Comparison of ENCODE assay signal across 26 cellular contexts in genomic region chr10:123870260-123870659, GRCh38. TPM values are rescaled to one million over a fixed set of nuclear protein-coding genes. Genes with fewer than 3 reads are reported as not detected.
DNase-seq lines count a peak whose midpoint lies in the region; ATAC-seq and TF ChIP-seq lines count a peak whose summit lies in the region.
"Had no signal": no experiment of that assay in that cellular context is flagged by ENCODE, and none has a peak within 500 bp of the region (broad histone marks: within the 10 kb centered on the region; RNA-seq: fewer than 3 reads in every experiment).

No MANE protein-coding gene starts in this region.

- no peak overlapping the region for H2BK20ac ChIP-seq in H9 (ENCODE audit: low read depth, low read length, poor library complexity, severe bottlenecking)

- H3K27me3 ChIP-seq in H9 (ENCODE audit: insufficient read depth, low read length): no peaks in the 10 kb centered on the region
- H3K27me3 ChIP-seq in sigmoid colon: no peaks in the 10 kb centered on the region

- no peak overlapping the region for H4K8ac ChIP-seq in H9 (replicated peaks; ENCODE audit: insufficient read length, low read depth, low read length)

- peak; percentile 14 for DNase-seq in H9
- peak; percentile 97 for DNase-seq in left kidney (ENCODE audit: low read depth, low spot score)
- no peak for DNase-seq in sigmoid colon
- no peak for DNase-seq in mucosa of gallbladder (ENCODE audit: low spot score)
- no peak for DNase-seq in T-helper 2 cell
- DNase-seq in GDM1 (lab: John Stamatoyannopoulos, UW): no peak
- DNase-seq: activated CD8-positive, alpha-beta T cell treated with anti-CD3 and anti-CD28 coated beads for 36 hours; activated naive CD4-positive, alpha-beta T cell treated with anti-CD3 and anti-CD28 coated beads, Interleukin-2, amount 10 ng/mL, durations not matched to agents 7 days and 5 days; activated T-cell treated with anti-CD3 and anti-CD28 coated beads, Interleukin-2, amount 50 U/mL, for 24 hours; CD4-positive, alpha-beta T cell; DMS153; effector memory CD4-positive, alpha-beta T cell; glutamatergic neuron; Karpas-422; left ventricle myocardium superior; mucosa of descending colon; NCI-H1092; NCI-H2081 treated with DMSO at 0.1 percent for 48 hours; SK-N-SH; substantia nigra; T1000 had no signal

- no peak overlapping the region for H2BK12ac ChIP-seq in H9 (ENCODE audit: insufficient read length, low read depth, low read length)

- H3K4ac ChIP-seq in H9 (ENCODE audit: low read depth, low read length): no peak overlapping the region

- no peaks in the 10 kb centered on the region for H4K20me1 ChIP-seq in H9 (ENCODE audit: control insufficient read depth, insufficient read depth, insufficient read length)

- H3K4me1 ChIP-seq in H9 (ENCODE audit: insufficient read depth, low read length) (0 out of 2 replicates have a peak, but pooled peaks cover 3% of the 10 kb centered on the region), sigmoid colon (peaks cover 0 to 64% (median 61%) of the 10 kb centered on the region in 4 donors)

- H3K18ac ChIP-seq in H9 (ENCODE audit: insufficient read length, low read depth, low read length): no peak overlapping the region

- H3K56ac ChIP-seq in H9 (ENCODE audit: insufficient read length, low read depth, low read length): no peak overlapping the region

- no peak for TF ChIP-seq POLR2A in sigmoid colon (IDR thresholded peaks at IDR 0.05)

- TF ChIP-seq EP300 in sigmoid colon (IDR thresholded peaks at IDR 0.05): no peak

- no peak overlapping the region for H3K9ac ChIP-seq in H9 (ENCODE audit: extremely low read depth, insufficient read length, low read length)
- H3K9ac ChIP-seq: SK-N-SH had no signal

- H3K14ac ChIP-seq in H9 (ENCODE audit: insufficient read depth, low read length): no peak overlapping the region

- H3K9me3 Mint-ChIP-seq in H9 (peaks cover 9 to 14% of the 10 kb centered on the region in 2 experiments; a peak in 4 of 5 replicates), brain (peaks cover 4 to 15% (median 14%) of the 10 kb centered on the region in 5 experiments)
- H3K9me3 Mint-ChIP-seq in activated T-helper 17 cell treated with anti-CD3 and anti-CD28 coated beads, Interleukin-2, amount 50 U/mL, for 72 hours: no peaks in the 10 kb centered on the region
- H3K9me3 Mint-ChIP-seq: activated CD8-positive, alpha-beta T cell treated with anti-CD3 and anti-CD28 coated beads for 36 hours; activated naive CD4-positive, alpha-beta T cell treated with anti-CD3 and anti-CD28 coated beads, Interleukin-2, amount 10 ng/mL, durations not matched to agents 7 days and 5 days; activated T-cell treated with anti-CD3 and anti-CD28 coated beads, Interleukin-2, amount 50 U/mL, for 24 hours; CD4-positive, alpha-beta T cell had no signal

- H3K23ac ChIP-seq in H9 (ENCODE audit: insufficient read length, low read depth, low read length): no peak overlapping the region

- peaks cover 2% of the 10 kb centered on the region for H3K27me3 Mint-ChIP-seq in H9 (ENCODE audit: low read depth)
- H3K27me3 Mint-ChIP-seq in brain: peaks cover 6% of the 10 kb centered on the region
- H3K27me3 Mint-ChIP-seq in activated T-helper 17 cell treated with anti-CD3 and anti-CD28 coated beads, Interleukin-2, amount 50 U/mL, for 72 hours: peaks cover 7% of the 10 kb centered on the region
- H3K27me3 Mint-ChIP-seq: activated naive CD4-positive, alpha-beta T cell treated with anti-CD3 and anti-CD28 coated beads, Interleukin-2, amount 10 ng/mL, durations not matched to agents 7 days and 5 days had no signal

- H2AK5ac ChIP-seq in H9 (ENCODE audit: insufficient read length, low read length): no peak overlapping the region

- no peak overlapping the region for H2AFZ ChIP-seq in H9 (ENCODE audit: low read length)

- no peaks in the 10 kb centered on the region for H3K79me1 ChIP-seq in H9 (ENCODE audit: insufficient read depth, low read depth, low read length, poor library complexity, severe bottlenecking)

- H3T11ph ChIP-seq in H9 (ENCODE audit: low read length): no peak overlapping the region

- H3K36me3 ChIP-seq in sigmoid colon: no peaks in the 10 kb centered on the region

- H3K4me1 Mint-ChIP-seq in H9 (peaks cover 28 to 37% of the 10 kb centered on the region in 2 experiments), brain (peaks cover 47% of the 10 kb centered on the region)
- H3K4me1 Mint-ChIP-seq in activated T-helper 17 cell treated with anti-CD3 and anti-CD28 coated beads, Interleukin-2, amount 50 U/mL, for 72 hours: no peaks in the 10 kb centered on the region
- H3K4me1 Mint-ChIP-seq: activated naive CD4-positive, alpha-beta T cell treated with anti-CD3 and anti-CD28 coated beads, Interleukin-2, amount 10 ng/mL, durations not matched to agents 7 days and 5 days had no signal

- intact Hi-C loops in sigmoid colon (cut with DNase I): no loop called here

- no peak overlapping the region for H3K4me3 ChIP-seq in sigmoid colon
- H3K4me3 ChIP-seq: mucosa of descending colon had no signal

- no peak overlapping the region for H3K4me3 Mint-ChIP-seq in H9
- peak overlapping the region in 1 of 5 experiments; percentile 65 for H3K4me3 Mint-ChIP-seq in brain
- no peak overlapping the region for H3K4me3 Mint-ChIP-seq in activated T-helper 17 cell treated with anti-CD3 and anti-CD28 coated beads, Interleukin-2, amount 50 U/mL, for 72 hours
- H3K4me3 Mint-ChIP-seq: activated CD8-positive, alpha-beta T cell treated with anti-CD3 and anti-CD28 coated beads for 36 hours; activated naive CD4-positive, alpha-beta T cell treated with anti-CD3 and anti-CD28 coated beads, Interleukin-2, amount 10 ng/mL, durations not matched to agents 7 days and 5 days; activated T-cell treated with anti-CD3 and anti-CD28 coated beads, Interleukin-2, amount 50 U/mL, for 24 hours; CD4-positive, alpha-beta T cell had no signal

- H3K79me2 ChIP-seq in H9 (ENCODE audit: insufficient read depth, low read length): no peaks in the 10 kb centered on the region

- H4K5ac ChIP-seq in H9 (ENCODE audit: insufficient read length, low read depth, low read length): no peak overlapping the region

- peaks cover 0 to 8% (median 5%) of the 10 kb centered on the region in 3 experiments; a peak in 5 of 7 replicates for H3K36me3 Mint-ChIP-seq in H9 (ENCODE audit: insufficient read depth in 1 of 3, low read depth in 3 of 3)
- H3K36me3 Mint-ChIP-seq in brain: no peaks in the 10 kb centered on the region
- no peaks in the 10 kb centered on the region for H3K36me3 Mint-ChIP-seq in activated T-helper 17 cell treated with anti-CD3 and anti-CD28 coated beads, Interleukin-2, amount 50 U/mL, for 72 hours (ENCODE audit: low read depth)
- H3K36me3 Mint-ChIP-seq: activated naive CD4-positive, alpha-beta T cell treated with anti-CD3 and anti-CD28 coated beads, Interleukin-2, amount 10 ng/mL, durations not matched to agents 7 days and 5 days had no signal

- H2BK120ac ChIP-seq in H9 (ENCODE audit: low read depth, low read length, poor library complexity, severe bottlenecking): no peak overlapping the region

- H3K9me3 ChIP-seq in H9 (ENCODE audit: control insufficient read depth, low read depth, low read length) (no peaks in the 10 kb centered on the region), sigmoid colon (peaks cover 0 to 3% (median 0%) of the 10 kb centered on the region in 4 donors)
- H3K9me3 ChIP-seq: SK-N-SH had no signal

- H3K23me2 ChIP-seq in H9 (ENCODE audit: insufficient read length, low read depth, low read length, poor library complexity, severe bottlenecking): no peaks in the 10 kb centered on the region

- H2BK15ac ChIP-seq in H9 (ENCODE audit: low read depth, low read length): no peak overlapping the region

- H3K27ac ChIP-seq in H9 (ENCODE audit: insufficient read length, low read depth, low read length) (no peak overlapping the region), sigmoid colon (peak overlapping the region; percentile 91 to 97 (median 97))
- H3K27ac ChIP-seq: RWPE1 had no signal

- no CpG with 5 or more reads among the region's 8 CpGs for WGBS in H9 (ENCODE audit: extremely low coverage, insufficient read length, low lambda C conversion rate)
- WGBS in sigmoid colon, 2 donors: 67 to 86% methylated on average over 8 of the region's 8 CpGs

- H3K27ac Mint-ChIP-seq in H9: no peak overlapping the region
- H3K27ac Mint-ChIP-seq in brain: peak overlapping the region in 4 of 5 experiments; percentile 44 to 91 (median 60)
- H3K27ac Mint-ChIP-seq in activated T-helper 17 cell treated with anti-CD3 and anti-CD28 coated beads, Interleukin-2, amount 50 U/mL, for 72 hours: no peak overlapping the region
- H3K27ac Mint-ChIP-seq: activated CD8-positive, alpha-beta T cell treated with anti-CD3 and anti-CD28 coated beads for 36 hours; activated naive CD4-positive, alpha-beta T cell treated with anti-CD3 and anti-CD28 coated beads, Interleukin-2, amount 10 ng/mL, durations not matched to agents 7 days and 5 days; activated T-cell treated with anti-CD3 and anti-CD28 coated beads, Interleukin-2, amount 50 U/mL, for 24 hours; CD4-positive, alpha-beta T cell had no signal

- TF ChIP-seq CTCF in H9 (conservative IDR thresholded peaks at IDR 0.05): no peak
- TF ChIP-seq CTCF in brain (conservative IDR thresholded peaks at IDR 0.05): no peak
- no peak for TF ChIP-seq CTCF in sigmoid colon (IDR thresholded peaks at IDR 0.05)

- H3K4me2 ChIP-seq in H9 (ENCODE audit: insufficient read depth, insufficient read length, low read length): no peak overlapping the region
- H3K4me2 ChIP-seq: SK-N-SH had no signal

- H2BK5ac ChIP-seq in H9 (ENCODE audit: insufficient read length, low read length): no peak overlapping the region

- ATAC-seq in activated T-helper 17 cell treated with anti-CD3 and anti-CD28 coated beads, Interleukin-2, amount 50 U/mL, for 72 hours (replicated peaks): no peak
- ATAC-seq: activated CD8-positive, alpha-beta T cell treated with anti-CD3 and anti-CD28 coated beads for 36 hours; left ventricle myocardium superior; mucosa of descending colon had no signal

- H4K91ac ChIP-seq in H9 (ENCODE audit: insufficient read length, low read depth, low read length): no peak overlapping the region

RNA-seq across cellular contexts. Expression of gene CPXM2, which starts 21.3 kb away (rescaled TPM):
- 1.7 and 1.9 TPM in 2 replicates for total RNA-seq in H9 (2021)
- polyA plus RNA-seq in brain (ENCODE audit: insufficient read depth, low read depth, low replicate concordance): 1.6 TPM
- 100 to 1,000 TPM in 2 of 4 donors, 10 to 100 TPM in 2; 48.5 to 153 (median 106) TPM for total RNA-seq in sigmoid colon
- 1 to 10 TPM in 2 of 3 donors, under 1 TPM in 1; 0.69 to 6.7 (median 1.2) TPM for polyA plus RNA-seq in sigmoid colon
- total RNA-seq in mucosa of gallbladder: 7.6 TPM
- not detected for total RNA-seq in activated T-helper 17 cell treated with anti-CD3 and anti-CD28 coated beads, Interleukin-2, amount 50 U/mL, for 72 hours
- total RNA-seq: activated CD8-positive, alpha-beta T cell treated with anti-CD3 and anti-CD28 coated beads for 36 hours; CD4-positive, alpha-beta T cell; chondrocyte had no signal
- polyA plus RNA-seq: AG04450, SK-N-SH had no signal

Comparison
In these comparisons a context has a peak if more than half of its experiments do, and no peak if none do; other contexts are left out.
1. DNase-seq: peak in H9 (single experiment) and left kidney (single experiment); none in sigmoid colon (single experiment), mucosa of gallbladder (single experiment), T-helper 2 cell (0 of 5) and GDM1 (single experiment).
2. H3K27ac Mint-ChIP-seq: peak in brain (4 of 5); none in H9 (0 of 3) and activated T-helper 17 cell treated with anti-CD3 and anti-CD28 coated beads, Interleukin-2, amount 50 U/mL, for 72 hours (single experiment).